Comparison of ENCODE assay signal across 18 cellular contexts in the genomic region with DNA sequence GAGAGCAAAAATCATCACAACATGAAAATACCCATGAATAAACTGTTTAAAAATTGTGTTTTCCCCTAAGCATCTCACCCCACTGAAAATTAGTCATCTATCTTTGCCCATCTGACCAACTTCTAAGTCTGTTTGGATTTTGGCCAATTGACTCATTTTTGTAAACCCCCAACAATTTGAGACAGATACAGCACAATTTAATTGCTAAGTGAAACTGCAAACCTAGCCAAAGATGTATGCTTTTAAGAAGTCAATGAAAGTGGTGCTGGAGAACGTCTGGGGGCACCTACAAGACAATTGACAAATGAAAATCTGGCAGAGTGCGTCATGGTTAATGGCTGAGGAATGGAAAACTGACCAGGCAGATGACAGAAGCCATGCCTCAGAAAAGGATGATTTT. TPM values are rescaled to one million over a fixed set of nuclear protein-coding genes. Genes with fewer than 3 reads are reported as not detected.
"Had no signal": no experiment of that assay in that cellular context is flagged by ENCODE, and none has a peak within 500 bp of the region (broad histone marks: within the 10 kb centered on the region; RNA-seq: fewer than 3 reads in every experiment).

No MANE protein-coding gene starts in this region.

- H3K27me3 ChIP-seq: gastrocnemius medialis, heart right ventricle, neutrophil, sigmoid colon had no signal

- H3K27ac ChIP-seq: coronary artery, gastrocnemius medialis, heart right ventricle, neutrophil, sigmoid colon had no signal

- DNase-seq: effector CD4-positive, alpha-beta T cell; endodermal cell; erythroblast; gastrocnemius medialis; heart right ventricle; hypothalamus; kidney glomerular epithelial cell; mucosa of descending colon; naive thymus-derived CD8-positive, alpha-beta T cell; sigmoid colon; small intestine; stimulated activated CD4-positive, alpha-beta T cell treated with anti-CD3 and anti-CD28 coated beads, Interleukin-12 subunit alpha, Interleukin-12 subunit beta, amount 100 ng/mL, for 4 hours; stimulated activated naive CD4-positive, alpha-beta T cell treated with Interleukin-2 at 50 U/mL for 16 hours; trophoblast cell had no signal

- H3K36me3 ChIP-seq: gastrocnemius medialis, heart right ventricle, neutrophil, sigmoid colon had no signal

- H3K9me3 ChIP-seq: gastrocnemius medialis, mucosa of descending colon, neutrophil, sigmoid colon had no signal

- H3K4me1 ChIP-seq: gastrocnemius medialis, heart right ventricle, sigmoid colon had no signal

- ATAC-seq: gastrocnemius medialis; heart right ventricle; mucosa of descending colon; naive thymus-derived CD8-positive, alpha-beta T cell had no signal

- H3K4me3 ChIP-seq: coronary artery, gastrocnemius medialis, heart right ventricle, mucosa of descending colon, sigmoid colon had no signal

RNA-seq across cellular contexts. Expression of gene SLC24A3, which starts 30.9 kb away (rescaled TPM):
- total RNA-seq: endothelial cell of umbilical vein; naive thymus-derived CD8-positive, alpha-beta T cell; pulmonary artery endothelial cell had no signal
